In the genomic region with DNA sequence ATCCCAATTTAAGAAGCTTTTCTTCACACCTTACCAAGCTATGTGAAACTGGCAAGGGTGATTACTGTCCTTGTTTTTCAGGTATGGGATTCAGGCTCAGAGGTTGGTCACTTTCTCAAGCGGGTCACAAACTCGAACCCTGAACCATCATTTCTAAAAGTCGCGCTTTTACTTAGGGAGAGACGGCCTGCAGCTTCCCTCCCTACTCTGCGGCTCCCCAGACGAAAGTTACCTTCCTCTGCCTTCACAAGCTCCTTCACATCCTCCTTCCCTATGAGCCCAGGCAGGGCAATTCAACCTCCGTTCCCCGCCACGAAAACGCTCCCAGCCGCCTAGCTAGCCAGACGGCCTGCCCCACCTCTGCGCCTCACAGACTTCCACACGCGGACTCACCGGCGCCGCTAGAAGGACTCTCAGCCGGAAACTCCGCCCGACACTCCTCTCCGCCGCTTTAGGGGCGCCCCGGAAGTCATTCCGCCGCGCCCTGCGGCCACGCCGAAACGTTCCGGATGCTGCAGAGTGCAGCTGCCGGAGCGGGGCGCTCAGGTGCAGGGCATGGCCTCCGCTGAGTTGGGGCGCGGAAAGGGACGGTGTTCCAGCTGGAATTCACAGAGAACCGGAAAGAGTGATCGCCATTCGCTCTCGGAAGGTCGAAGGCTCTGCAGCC, we compare ENCODE assay signal across 8 cellular contexts. TPM values are rescaled to one million over a fixed set of nuclear protein-coding genes. Genes with fewer than 3 reads are reported as not detected.
DNase-seq lines count a peak whose midpoint lies in the region; ATAC-seq and TF ChIP-seq lines count a peak whose summit lies in the region.
"Not testable (repeated sequence)": the region's sequence is repeated elsewhere in the genome, so short reads cannot be mapped to it uniquely, and the experiment has no call there.

A gene (minus strand): TSS at position 415 of the 667 bp plus-strand sequence. CDS start 4,913 bp downstream, outside the sequence.

- POLR2A ChIA-PET in activated CD4-positive, alpha-beta memory T cell treated with anti-CD3 and anti-CD28 coated beads, Interleukin-2, amount 10 ng/mL, durations not matched to agents 7 days and 5 days (lab: Charles Lee), result not testable (repeated sequence)

- H3K27ac Mint-ChIP-seq in activated CD4-positive, alpha-beta memory T cell treated with anti-CD3 and anti-CD28 coated beads, Interleukin-2, amount 10 ng/mL, durations not matched to agents 7 days and 5 days; endothelial cell (ENCODE audit: unreplicated experiment); mesothelial cell of epicardium: not testable (repeated sequence)

- not testable (repeated sequence) for H4K20me1 ChIP-seq in DND-41 (ENCODE audit: insufficient read depth, low read length)

- not testable (repeated sequence) for H3K36me3 Mint-ChIP-seq in activated CD4-positive, alpha-beta memory T cell treated with anti-CD3 and anti-CD28 coated beads, Interleukin-2, amount 10 ng/mL, durations not matched to agents 7 days and 5 days (ENCODE audit: low read depth); endothelial cell (ENCODE audit: low read depth, unreplicated experiment); mesothelial cell of epicardium

- not testable (repeated sequence) for TF ChIP-seq EP300 in stomach (IDR thresholded peaks at IDR 0.05)

- TF ChIP-seq POLR2A in stomach (IDR thresholded peaks at IDR 0.05), result not testable (repeated sequence)

- H3K27me3 ChIP-seq in DND-41 (ENCODE audit: insufficient read depth, low read length, poor library complexity); stomach: not testable (repeated sequence)

- H3K36me3 ChIP-seq in DND-41 (ENCODE audit: insufficient read depth, low read length); stomach: not testable (repeated sequence)

- H3K9ac ChIP-seq in DND-41 (ENCODE audit: low read depth, low read length), result not testable (repeated sequence)

- H3K4me3 Mint-ChIP-seq in activated CD4-positive, alpha-beta memory T cell treated with anti-CD3 and anti-CD28 coated beads, Interleukin-2, amount 10 ng/mL, durations not matched to agents 7 days and 5 days; endothelial cell (ENCODE audit: unreplicated experiment); mesothelial cell of epicardium: not testable (repeated sequence)

- not testable (repeated sequence) for H2AFZ ChIP-seq in DND-41 (ENCODE audit: low read depth, low read length)

- H3K27me3 Mint-ChIP-seq in activated CD4-positive, alpha-beta memory T cell treated with anti-CD3 and anti-CD28 coated beads, Interleukin-2, amount 10 ng/mL, durations not matched to agents 7 days and 5 days; endothelial cell (ENCODE audit: unreplicated experiment); mesothelial cell of epicardium (ENCODE audit: low read depth): not testable (repeated sequence)

- not testable (repeated sequence) for H3K4me1 Mint-ChIP-seq in activated CD4-positive, alpha-beta memory T cell treated with anti-CD3 and anti-CD28 coated beads, Interleukin-2, amount 10 ng/mL, durations not matched to agents 7 days and 5 days; endothelial cell (ENCODE audit: unreplicated experiment); mesothelial cell of epicardium

- CTCF ChIA-PET in activated CD4-positive, alpha-beta memory T cell treated with anti-CD3 and anti-CD28 coated beads, Interleukin-2, amount 10 ng/mL, durations not matched to agents 7 days and 5 days (lab: Charles Lee), result not testable (repeated sequence)

- H3K4me3 ChIP-seq in DND-41 (ENCODE audit: low read depth in 1 of 2, low read length in 2 of 2); stomach: not testable (repeated sequence)

- intact Hi-C loops in stomach (cut with DNase I; ENCODE audit: low total_unique reads), result not testable (repeated sequence)

- TF ChIP-seq CTCF in DND-41 (IDR thresholded peaks at IDR 0.05; ENCODE audit: borderline replicate concordance, extremely low read depth, low read length, poor library complexity, severe bottlenecking); endothelial cell (IDR thresholded peaks at IDR 0.05; ENCODE audit: unreplicated experiment); mesothelial cell of epicardium (IDR thresholded peaks at IDR 0.05; ENCODE audit: unreplicated experiment); stomach (IDR thresholded peaks at IDR 0.05): not testable (repeated sequence)

- peak; percentile 99 for ATAC-seq in DND-41 (ENCODE audit: insufficient read depth, low read depth)
- ATAC-seq in GM19468 (IDR thresholded peaks at IDR 0.05; ENCODE audit: extremely low read depth, unreplicated experiment), result peak; percentile 95
- ATAC-seq in HG02852 (IDR thresholded peaks at IDR 0.05; ENCODE audit: unreplicated experiment), result peak; percentile 97
- ATAC-seq in HG03558 (IDR thresholded peaks at IDR 0.05; ENCODE audit: extremely low read depth, unreplicated experiment), result peak; percentile 93

- WGBS in stomach, 5 donors, result no CpG with 5 or more reads among the region's 46 CpGs

- not testable (repeated sequence) for H3K4me2 ChIP-seq in DND-41 (ENCODE audit: insufficient read depth, low read length)

- H3K27ac ChIP-seq in DND-41 (ENCODE audit: low read length); stomach: not testable (repeated sequence)

- not testable (repeated sequence) for DNase-seq in DND-41; activated CD4-positive, alpha-beta memory T cell treated with anti-CD3 and anti-CD28 coated beads, Interleukin-2, amount 10 ng/mL, durations not matched to agents 7 days and 5 days; endothelial cell (ENCODE audit: low spot score); mesothelial cell of epicardium (ENCODE audit: low spot score in 2 of 2, unreplicated experiment in 2 of 2); stomach

- H3K4me1 ChIP-seq in DND-41 (ENCODE audit: insufficient read depth, low read length); stomach: not testable (repeated sequence)

- H3K79me2 ChIP-seq in DND-41 (ENCODE audit: insufficient read depth, low read length), result not testable (repeated sequence)

- not testable (repeated sequence) for H3K9me3 ChIP-seq in DND-41 (ENCODE audit: insufficient read depth, low read length, severe bottlenecking); stomach

- H3K9me3 Mint-ChIP-seq in activated CD4-positive, alpha-beta memory T cell treated with anti-CD3 and anti-CD28 coated beads, Interleukin-2, amount 10 ng/mL, durations not matched to agents 7 days and 5 days; endothelial cell (ENCODE audit: unreplicated experiment); mesothelial cell of epicardium: not testable (repeated sequence)

RNA-seq across cellular contexts. Expression of the gene that starts here (rescaled TPM):
- 10 to 100 TPM; 31.8 to 34.9 TPM for total RNA-seq in activated CD4-positive, alpha-beta memory T cell treated with anti-CD3 and anti-CD28 coated beads, Interleukin-2, amount 10 ng/mL, durations not matched to agents 7 days and 5 days
- 13.6 TPM for total RNA-seq in endothelial cell (ENCODE audit: unreplicated experiment)
- 29.5 to 31.8 TPM (median 30.1 TPM) in 3 replicates for total RNA-seq in mesothelial cell of epicardium
- 10 to 100 TPM; 10.1 to 57.6 (median 19.3) TPM for total RNA-seq in stomach
- 1 to 10 TPM; 4.0 to 9.3 (median 7.2) TPM for polyA plus RNA-seq in stomach
